22 cellular contexts compared by ENCODE assay signal in genomic region chr11:124916370-124916710, GRCh38. TPM values are rescaled to one million over a fixed set of nuclear protein-coding genes. Genes with fewer than 3 reads are reported as not detected.
DNase-seq lines count a peak whose midpoint lies in the region; ATAC-seq, FAIRE-seq and TF ChIP-seq lines count a peak whose summit lies in the region.
"Had no signal": no experiment of that assay in that cellular context is flagged by ENCODE, and none has a peak within 500 bp of the region (broad histone marks: within the 10 kb centered on the region; RNA-seq: fewer than 3 reads in every experiment).

No MANE protein-coding gene starts in this region.

- peak overlapping the region; percentile 74; the same call in 1 of the 2 replicates for H3K14ac ChIP-seq in IMR-90 (replicated peaks; ENCODE audit: low read depth, low read length)

- no peaks in the 10 kb centered on the region for H3K27me3 ChIP-seq in IMR-90 (ENCODE audit: control insufficient read depth, insufficient read depth, low read length)
- peaks cover 0 to 3% (median 0%) of the 10 kb centered on the region in 4 donors for H3K27me3 ChIP-seq in pancreas

- no peak overlapping the region for H2AFZ ChIP-seq in IMR-90 (replicated peaks; ENCODE audit: low read length, poor library complexity)

- H3K4me1 Mint-ChIP-seq in glutamatergic neuron (ENCODE audit: low read depth, unreplicated experiment) = peaks cover 9% of the 10 kb centered on the region

- H3K9me3 ChIP-seq in IMR-90 (ENCODE audit: control insufficient read depth, insufficient read depth, low read length) = peaks cover 4% of the 10 kb centered on the region; the same call in 1 of the 2 replicates
- no peaks in the 10 kb centered on the region for H3K9me3 ChIP-seq in pancreas

- in situ Hi-C loops in IMR-90 (cut with MboI; ENCODE audit: low sequenced_read_pairs) = no loop called here

- DNase-seq in IMR-90 (no peak), glutamatergic neuron (no peak), substantia nigra (lab: John Stamatoyannopoulos, UW) (no peak), NCI-H1092 (lab: John Stamatoyannopoulos, UW) (no peak), pancreas (no peak), NCI-H2029 (lab: John Stamatoyannopoulos, UW) (no peak)
- DNase-seq: ACHN, COR-L47, DMS153, DMS79 treated with DMSO at 0.1 percent for 48 hours, H7 had no signal

- no peak overlapping the region for H3K4me3 Mint-ChIP-seq in glutamatergic neuron (ENCODE audit: unreplicated experiment)
- H3K4me3 Mint-ChIP-seq: CD14-positive monocyte; CD8-positive, alpha-beta T cell; GM23338 had no signal

- TF ChIP-seq POLR2A in IMR-90 (IDR thresholded peaks at IDR 0.05; ENCODE audit: low read depth, low read length) = no peak

- H3K27ac ChIP-seq in IMR-90 (ENCODE audit: insufficient read depth, low read length) (no peak overlapping the region), cingulate gyrus (ENCODE audit: low read depth, low read length) (peak overlapping the region; percentile 99), substantia nigra (ENCODE audit: low read depth, low read length, poor library complexity, severe bottlenecking) (peak overlapping the region; percentile 99), pancreas (no peak overlapping the region)

- CTCF ChIA-PET in IMR-90 (lab: Yijun Ruan, JAX) = interaction anchor here (0.9 to 1.2 kb wide), 2 partner anchors 11 to 13 kb away, joined by 3 read pairs; no protein-coding TSS in a partner anchor

- TF ChIP-seq CTCF in IMR-90 (conservative IDR thresholded peaks at IDR 0.05; ENCODE audit: low read depth, low read length) (no peak), glutamatergic neuron (IDR thresholded peaks at IDR 0.05; ENCODE audit: partially characterized antibody, unreplicated experiment) (no peak), pancreas (IDR thresholded peaks at IDR 0.05) (no peak)

- no peak overlapping the region for H4K5ac ChIP-seq in IMR-90 (ENCODE audit: low read depth, low read length)

- H3K27me3 Mint-ChIP-seq in glutamatergic neuron (ENCODE audit: unreplicated experiment) = peaks cover 3% of the 10 kb centered on the region

- FAIRE-seq in pancreas (lab: Jason Lieb, UNC) = no peak
- FAIRE-seq: D721Med, G401.6, GM12891 had no signal

- H4K91ac ChIP-seq in IMR-90 (ENCODE audit: insufficient read depth, low read depth, low read length) = peak overlapping the region; percentile 40; the same call in 1 of the 2 replicates

- peak overlapping the region; percentile 38 for H3K27ac Mint-ChIP-seq in glutamatergic neuron (ENCODE audit: unreplicated experiment)
- H3K27ac Mint-ChIP-seq: CD8-positive, alpha-beta T cell; GM23338 had no signal

- no peak overlapping the region for H2AK9ac ChIP-seq in IMR-90 (replicated peaks; ENCODE audit: low read depth, low read length, poor library complexity)

- H3K36me3 ChIP-seq in IMR-90 (ENCODE audit: control insufficient read depth, insufficient read depth, low read length) (no peaks in the 10 kb centered on the region), pancreas (no peaks in the 10 kb centered on the region)

- H2BK5ac ChIP-seq in IMR-90 (ENCODE audit: low read depth, low read length, poor library complexity, severe bottlenecking) = peak overlapping the region; percentile 35

- peak overlapping the region; percentile 47; the same call in 1 of the 3 replicates for H2BK15ac ChIP-seq in IMR-90 (ENCODE audit: low read depth, low read length)

- no peak overlapping the region; the same call in 1 of the 2 replicates for H3K23ac ChIP-seq in IMR-90 (ENCODE audit: low read depth, low read length)

- BruUV-seq in IMR-90 (replicated peaks; lab: Mats Ljungman, UMichigan) = no TSS peak

- peak overlapping the region; percentile 73 for H2BK20ac ChIP-seq in IMR-90 (ENCODE audit: low read depth, low read length)

- intact Hi-C loops in IMR-90 (cut with micrococcal nuclease) = no loop called here
- intact Hi-C loops in pancreas (cut with DNase I) = no loop called here

- peaks cover 4% of the 10 kb centered on the region for H3K9me3 Mint-ChIP-seq in glutamatergic neuron (ENCODE audit: unreplicated experiment)

- ATAC-seq in IMR-90 (ENCODE audit: low read depth) = no peak
- no peak for ATAC-seq in HG03159 (IDR thresholded peaks at IDR 0.05; ENCODE audit: unreplicated experiment)
- no peak for ATAC-seq in pancreas
- ATAC-seq: CD8-positive, alpha-beta T cell; GM23338 had no signal

- H3K4me1 ChIP-seq in IMR-90 (ENCODE audit: control insufficient read depth, insufficient read depth, low read length) = peaks cover 6% of the 10 kb centered on the region
- no peaks in the 10 kb centered on the region for H3K4me1 ChIP-seq in pancreas

- H3K56ac ChIP-seq in IMR-90 (ENCODE audit: extremely low read depth, insufficient read depth, low read length) = no peak overlapping the region

- no peaks in the 10 kb centered on the region for H4K20me1 ChIP-seq in IMR-90 (ENCODE audit: insufficient read depth, low read length)

- H3K4me2 ChIP-seq in IMR-90 (ENCODE audit: low read depth, low read length) = no peak overlapping the region
- H3K4me2 ChIP-seq: GM23338 had no signal

- no peak for TF ChIP-seq RAD21 in IMR-90 (IDR thresholded peaks at IDR 0.05; ENCODE audit: low read length)

- POLR2A ChIA-PET in IMR-90 (lab: Charles Lee; ENCODE audit: unreplicated experiment) = no interaction called here

- H4K8ac ChIP-seq in IMR-90 (ENCODE audit: low read depth in 2 of 2, low read length in 2 of 2) = peak overlapping the region in 1 of 2 experiments; percentile 86; a peak in 2 of 4 replicates

- H3K4ac ChIP-seq in IMR-90 (ENCODE audit: low read depth, low read length) = peak overlapping the region; percentile 87

- H3K4me3 ChIP-seq in IMR-90 (ENCODE audit: insufficient read depth, low read depth, low read length) = no peak overlapping the region
- H3K4me3 ChIP-seq in pancreas = no peak overlapping the region
- H3K4me3 ChIP-seq: GM23338 had no signal

- no peak overlapping the region for H3K9ac ChIP-seq in IMR-90 (ENCODE audit: low read depth, low read length)

- dilution Hi-C loops in IMR-90 (cut with HindIII; ENCODE audit: low sequenced_read_pairs, unreplicated experiment) = no loop called here

- peaks cover 24% of the 10 kb centered on the region; the same call in 1 of the 2 replicates for H3K9me1 ChIP-seq in IMR-90 (ENCODE audit: insufficient read depth, low read length)

- H2BK120ac ChIP-seq in IMR-90 (ENCODE audit: low read depth, low read length) = peak overlapping the region; percentile 86

- H3K36me3 Mint-ChIP-seq in glutamatergic neuron (ENCODE audit: unreplicated experiment) = peaks cover 20% of the 10 kb centered on the region
- H3K36me3 Mint-ChIP-seq: CD14-positive monocyte had no signal

- H3K18ac ChIP-seq in IMR-90 (ENCODE audit: low read depth, low read length) = no peak overlapping the region

- peaks cover 0 to 3% of the 10 kb centered on the region in 2 experiments; a peak in 1 of 4 replicates for H3K79me1 ChIP-seq in IMR-90 (ENCODE audit: low read depth in 1 of 2, low read length in 2 of 2)

- peak overlapping the region; percentile 95 for H2AK5ac ChIP-seq in IMR-90 (ENCODE audit: low read depth, low read length)

TF ChIP-seq in IMR-90, 13 proteins besides CTCF, POLR2A, EP300 and RAD21 (continues in another document):
- TF ChIP-seq MXI1 (IDR thresholded peaks at IDR 0.05; ENCODE audit: borderline replicate concordance, low read depth, low read length) (no peak), NFE2L2 (IDR thresholded peaks at IDR 0.05; ENCODE audit: low read depth, low read length) (no peak), MAZ (IDR thresholded peaks at IDR 0.05; ENCODE audit: borderline replicate concordance, low read depth, low read length) (no peak), RFX5 (IDR thresholded peaks at IDR 0.05; ENCODE audit: low read depth, low read length) (no peak)

RNA-seq across cellular contexts. Expression of gene HEPN1, which starts 2.7 kb away (rescaled TPM):
- total RNA-seq in IMR-90 (2012; rRNA removed) (not detected in 2 replicates), glutamatergic neuron (ENCODE audit: unreplicated experiment) (not detected), pancreas (not detected)
- polyA plus RNA-seq in IMR-90 (2012; rRNA removed) (not detected in 2 replicates), pancreas (under 1 TPM in 1 of 2 donors, not detected in 1; 0.11 TPM)
- not detected in 2 replicates for polyA plus RNA-seq in IMR-90 (2012; cell fraction: cytosol; rRNA removed)
- polyA plus RNA-seq in IMR-90 (2012; cell fraction: nucleus; rRNA removed; ENCODE audit: low replicate concordance) = not detected in 2 replicates
- total RNA-seq: A172; CD8-positive, alpha-beta T cell; GM23338; H7; HT-29 had no signal
- polyA plus RNA-seq: BJ, CD14-positive monocyte, GM23338 had no signal

RNA-seq across cellular contexts. Expression of gene ROBO4, which starts 18.7 kb away (rescaled TPM):
- total RNA-seq in IMR-90 (2012; rRNA removed) (0.56 and 0.72 TPM in 2 replicates), glutamatergic neuron (ENCODE audit: unreplicated experiment) (not detected), pancreas (1 to 10 TPM; 2.3 to 4.7 (median 3.3) TPM)
- polyA plus RNA-seq in IMR-90 (2012; rRNA removed) (0.82 and 1.4 TPM in 2 replicates), pancreas (1 to 10 TPM; 9.4 to 9.8 TPM)
- 0.55 and 1.0 TPM in 2 replicates for polyA plus RNA-seq in IMR-90 (2012; cell fraction: cytosol; rRNA removed)
- polyA plus RNA-seq in IMR-90 (2012; cell fraction: nucleus; rRNA removed; ENCODE audit: low replicate concordance) = 1.3 and 3.6 TPM in 2 replicates
- total RNA-seq: CD8-positive, alpha-beta T cell; GM23338; H7; HT-29 had no signal
- polyA plus RNA-seq: GM23338 had no signal

RNA-seq across cellular contexts. Expression of gene HEPACAM, which starts 19.5 kb away (rescaled TPM):
- 0.18 TPM in 1 of 2 replicates, not detected in the other for total RNA-seq in IMR-90 (2012; rRNA removed)
- 0.03 and 0.09 TPM in 2 replicates for polyA plus RNA-seq in IMR-90 (2012; rRNA removed)
- polyA plus RNA-seq in IMR-90 (2012; cell fraction: cytosol; rRNA removed) = 0.02 and 0.23 TPM in 2 replicates
- 0.12 and 0.19 TPM in 2 replicates for polyA plus RNA-seq in IMR-90 (2012; cell fraction: nucleus; rRNA removed; ENCODE audit: low replicate concordance)
- total RNA-seq in glutamatergic neuron (ENCODE audit: unreplicated experiment) = not detected
- total RNA-seq in pancreas = under 1 TPM in 5 of 6 donors, not detected in 1; 0.03 to 0.38 (median 0.12) TPM
- under 1 TPM in 1 of 2 donors, not detected in 1; 0.23 TPM for polyA plus RNA-seq in pancreas
- total RNA-seq: A172; CD8-positive, alpha-beta T cell; H7; HT-29 had no signal
- polyA plus RNA-seq: CD14-positive monocyte, GM23338 had no signal

RNA-seq across cellular contexts. Expression of gene CCDC15, which starts 37.7 kb away (rescaled TPM):
- 2.0 and 2.5 TPM in 2 replicates for total RNA-seq in IMR-90 (2012; rRNA removed)
- polyA plus RNA-seq in IMR-90 (2012; rRNA removed) = 0.69 and 1.1 TPM in 2 replicates
- polyA plus RNA-seq in IMR-90 (2012; cell fraction: cytosol; rRNA removed) = 0.12 and 0.24 TPM in 2 replicates
- 0.13 and 1.2 TPM in 2 replicates for polyA plus RNA-seq in IMR-90 (2012; cell fraction: nucleus; rRNA removed; ENCODE audit: low replicate concordance)
- 2.8 TPM for total RNA-seq in glutamatergic neuron (ENCODE audit: unreplicated experiment)
- 1 to 10 TPM in 2 of 6 donors, under 1 TPM in 4; 0.55 to 1.4 (median 0.76) TPM for total RNA-seq in pancreas
- polyA plus RNA-seq in pancreas = under 1 TPM; 0.23 to 0.80 TPM

RNA-seq across cellular contexts. Expression of gene ROBO3, which starts 51.1 kb away (rescaled TPM):
- total RNA-seq in IMR-90 (2012; rRNA removed) (10.3 and 12.0 TPM in 2 replicates), glutamatergic neuron (ENCODE audit: unreplicated experiment) (5.9 TPM), pancreas (1 to 10 TPM; 1.1 to 6.0 (median 2.2) TPM)
- polyA plus RNA-seq in IMR-90 (2012; rRNA removed) (54.1 and 64.5 TPM in 2 replicates), pancreas (10 to 100 TPM; 18.9 to 25.0 TPM)
- 20.7 and 53.7 TPM in 2 replicates for polyA plus RNA-seq in IMR-90 (2012; cell fraction: cytosol; rRNA removed)
- 445 and 537 TPM in 2 replicates for polyA plus RNA-seq in IMR-90 (2012; cell fraction: nucleus; rRNA removed; ENCODE audit: low replicate concordance)

Comparison
In these comparisons a context has a peak if more than half of its experiments do, and no peak if none do; other contexts are left out.
1. H3K27ac ChIP-seq: peak in cingulate gyrus (single experiment) and substantia nigra (single experiment); none in IMR-90 (single experiment) and pancreas (0 of 4).